In the genomic region with DNA sequence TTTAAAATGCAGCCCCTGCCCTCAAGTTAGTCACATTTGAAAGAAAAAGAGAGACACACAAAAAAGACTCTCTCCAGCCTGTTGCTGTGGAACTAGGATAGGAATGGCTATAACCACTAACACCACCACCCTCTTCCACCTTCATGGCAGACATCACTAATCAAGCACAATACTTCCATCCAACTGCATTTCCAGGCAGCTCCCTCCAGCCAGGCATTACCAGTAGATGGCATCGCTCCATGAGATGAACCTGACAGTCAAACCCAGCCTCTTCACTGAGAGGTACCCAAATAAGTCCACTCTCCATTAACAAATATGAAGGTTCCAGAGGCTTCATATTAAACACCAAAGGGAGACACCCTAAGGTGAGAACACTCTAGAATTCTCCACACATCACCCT, we compare ENCODE assay signal across 12 cellular contexts. TPM values are rescaled to one million over a fixed set of nuclear protein-coding genes. Genes with fewer than 3 reads are reported as not detected.
DNase-seq lines count a peak whose midpoint lies in the region; FAIRE-seq and TF ChIP-seq lines count a peak whose summit lies in the region.
"Had no signal": no experiment of that assay in that cellular context is flagged by ENCODE, and none has a peak within 500 bp of the region (broad histone marks: within the 10 kb centered on the region; RNA-seq: fewer than 3 reads in every experiment).

No MANE protein-coding gene starts in this region.

- H3K79me1 ChIP-seq in H1 (ENCODE audit: low read depth, low read length), result no peaks in the 10 kb centered on the region

- H3K14ac ChIP-seq in H1 (ENCODE audit: insufficient read length), result no peak overlapping the region

- H3K4me1 ChIP-seq in BE2C (no peaks in the 10 kb centered on the region), H1 (replicated peaks in 1 of 4; ENCODE audit: control insufficient read depth in 3 of 4, insufficient read depth in 4 of 4, low read length in 3 of 4) (peaks cover 0 to 4% (median 0%) of the 10 kb centered on the region in 4 experiments; a peak in 3 of 7 replicates)

- no peak overlapping the region for H3K9ac ChIP-seq in H1 (replicated peaks in 1 of 4; ENCODE audit: extremely low read depth in 1 of 4, low read depth in 3 of 4, low read length in 3 of 4)

- no peak for TF ChIP-seq POLR2A in H1 (IDR thresholded peaks at IDR 0.05; ENCODE audit: control extremely low read depth in 1 of 2, low read depth in 2 of 2, low read length in 2 of 2)

- no peak overlapping the region for H3K4ac ChIP-seq in H1 (replicated peaks; ENCODE audit: insufficient read length, low read depth, low read length)

- WGBS in H1 (ENCODE audit: extremely low coverage in 1 of 2, insufficient coverage in 1 of 2, insufficient read length in 1 of 2, insufficient replicate concordance in 2 of 2, low coverage in 1 of 2, low lambda C conversion rate in 2 of 2, missing lambda C conversion rate in 1 of 2), 2 experiments, result 94% methylated on average over 1 of the region's 1 CpG; no CpG with 5 or more reads in 1 of the 2 experiments

- no peak overlapping the region for H2BK120ac ChIP-seq in H1 (replicated peaks; ENCODE audit: low read depth, low read length)

- no peak overlapping the region for H2AK5ac ChIP-seq in H1 (ENCODE audit: low read depth, low read length)

- no peak overlapping the region for H4K5ac ChIP-seq in H1 (ENCODE audit: insufficient read length, low read depth, low read length)

- H2BK15ac ChIP-seq in H1 (ENCODE audit: low read length), result no peak overlapping the region

- H3K56ac ChIP-seq in H1 (replicated peaks; ENCODE audit: insufficient read length, low read depth, low read length), result no peak overlapping the region

- H3K18ac ChIP-seq in H1 (ENCODE audit: extremely low read depth, low read length), result no peak overlapping the region

- POLR2A ChIA-PET in H1 (lab: Charles Lee; ENCODE audit: partially characterized antibody), result interaction anchor here (0.6 to 1.4 kb wide), 4 partner anchors 12 to 111 kb away, joined by 3 read pairs; no protein-coding TSS in a partner anchor

- no peak overlapping the region for H2AFZ ChIP-seq in H1 (ENCODE audit: low read length)

- CTCF ChIA-PET in H1 (lab: Charles Lee; ENCODE audit: partially characterized antibody), result interaction anchor here (0.9 to 2.3 kb wide), 8 partner anchors 9 to 553 kb away, joined by 3 to 8 read pairs (median 4); no protein-coding TSS in a partner anchor

- no peak overlapping the region for H2BK5ac ChIP-seq in H1 (ENCODE audit: low read depth, low read length)

- no peaks in the 10 kb centered on the region for H4K20me1 ChIP-seq in H1 (replicated peaks in 1 of 2; ENCODE audit: control insufficient read depth in 1 of 2, insufficient read depth in 2 of 2, low read length in 2 of 2)

- no peak overlapping the region for H2BK12ac ChIP-seq in H1 (ENCODE audit: low read depth, low read length)

- no peaks in the 10 kb centered on the region for H3K36me3 ChIP-seq in BE2C
- H3K36me3 ChIP-seq in H1 (ENCODE audit: control insufficient read depth in 2 of 4, insufficient read depth in 4 of 4, low read length in 3 of 4), result peaks cover 0 to 6% (median 0%) of the 10 kb centered on the region in 4 experiments; a peak in 3 of 8 replicates
- H3K36me3 ChIP-seq in MG63, result no peaks in the 10 kb centered on the region
- H3K36me3 ChIP-seq: SJSA1 had no signal

- H3K4me3 ChIP-seq in BE2C (ENCODE audit: low read depth, low read length), result no peak overlapping the region
- no peak overlapping the region for H3K4me3 ChIP-seq in H1 (ENCODE audit: extremely low read depth in 1 of 4, insufficient read depth in 2 of 4, low read depth in 3 of 4, low read length in 4 of 4)
- H3K4me3 ChIP-seq in MG63, result no peak overlapping the region
- H3K4me3 ChIP-seq: SJSA1, skin epidermis had no signal

- peak in 1 of 2 experiments; percentile 22; a peak in 1 of 4 replicates for TF ChIP-seq RAD21 in H1 (IDR thresholded peaks at IDR 0.05 in 1 of 2, conservative IDR thresholded peaks at IDR 0.05 in 1 of 2; ENCODE audit: low read depth in 2 of 2, low read length in 2 of 2)

- no peaks in the 10 kb centered on the region for H3K79me2 ChIP-seq in H1 (ENCODE audit: control insufficient read depth in 1 of 2, insufficient read depth in 2 of 2, low read length in 2 of 2)

- no peak for DNase-seq in BE2C
- peak; percentile 13 for DNase-seq in GDM1 (lab: John Stamatoyannopoulos, UW)
- DNase-seq in NCI-H526 treated with DMSO at 0.1 percent for 48 hours (lab: John Stamatoyannopoulos, UW), result peak; percentile 1
- DNase-seq in H1 (ENCODE audit: low read depth in 1 of 2, low spot score in 2 of 2), result no peak
- no peak for DNase-seq in NCI-H1930 (lab: John Stamatoyannopoulos, UW)
- DNase-seq in MG63, result no peak
- DNase-seq in HK-2 (ENCODE audit: unreplicated experiment), result no peak
- no peak for DNase-seq in activated gamma-delta T cell treated with Interleukin-2 at 50 U/mL for 16 hours
- DNase-seq: activated CD4-positive, alpha-beta T cell treated with anti-CD3 and anti-CD28 coated beads, Interleukin-2, amount 50 U/mL, for 4 hours; foreskin melanocyte had no signal

- H3K27me3 ChIP-seq in BE2C (no peaks in the 10 kb centered on the region), H1 (replicated peaks in 1 of 4; ENCODE audit: control insufficient read depth in 3 of 4, extremely low read depth in 1 of 4, insufficient read depth in 3 of 4, low read length in 3 of 4) (no peaks in the 10 kb centered on the region), MG63 (no peaks in the 10 kb centered on the region)
- H3K27me3 ChIP-seq: SJSA1 had no signal

- no peak overlapping the region for H3K23ac ChIP-seq in H1 (ENCODE audit: insufficient read length)

- no peak for TF ChIP-seq EP300 in H1 (IDR thresholded peaks at IDR 0.05; ENCODE audit: borderline replicate concordance in 1 of 2, low read depth in 2 of 2, low read length in 2 of 2)

- H3K23me2 ChIP-seq in H1 (ENCODE audit: low read depth, low read length), result no peaks in the 10 kb centered on the region

- no peak overlapping the region for H2BK20ac ChIP-seq in H1 (ENCODE audit: low read length)

- H3K4me2 ChIP-seq in H1 (ENCODE audit: insufficient read depth in 1 of 2, low read depth in 2 of 2, low read length in 2 of 2), result no peak overlapping the region

- no peak overlapping the region for H4K91ac ChIP-seq in H1 (replicated peaks; ENCODE audit: insufficient read length, low read length)

- peak; percentile 28 for TF ChIP-seq CTCF in BE2C (IDR thresholded peaks at IDR 0.05; ENCODE audit: low read depth, low read length)
- peak in 2 of 3 experiments; percentile 7 to 29; a peak in 2 of 4 replicates for TF ChIP-seq CTCF in H1 (IDR thresholded peaks at IDR 0.05; ENCODE audit: control extremely low read depth in 1 of 3, insufficient read depth in 1 of 3, low read depth in 1 of 3, low read length in 3 of 3)

- H3K9me3 ChIP-seq in BE2C (no peaks in the 10 kb centered on the region), H1 (ENCODE audit: insufficient read depth in 2 of 2, low read depth in 1 of 2, low read length in 1 of 2) (peaks cover 0 to 4% of the 10 kb centered on the region in 2 experiments; a peak in 2 of 4 replicates), MG63 (no peaks in the 10 kb centered on the region)
- H3K9me3 ChIP-seq: SJSA1 had no signal

- no peak overlapping the region for H3K27ac ChIP-seq in H1 (ENCODE audit: low read depth, low read length)
- H3K27ac ChIP-seq: SJSA1, skin epidermis had no signal

- peak; percentile 45 for FAIRE-seq in H1 (lab: Jason Lieb, UNC)

- no peak overlapping the region; the same call in 1 of the 2 replicates for H4K8ac ChIP-seq in H1 (ENCODE audit: extremely low read depth, insufficient read depth, low read length)

TF ChIP-seq in H1, 55 proteins besides CTCF, POLR2A, EP300 and RAD21 (continues in another document):
- TF ChIP-seq EGR1 (IDR thresholded peaks at IDR 0.05; ENCODE audit: borderline replicate concordance, low read depth, low read length) (no peak), SRF (IDR thresholded peaks at IDR 0.05; ENCODE audit: low read depth, low read length) (peak; percentile 83)

RNA-seq across cellular contexts. Expression of a gene that starts 24.4 kb away (rescaled TPM):
- 0.82 TPM for polyA plus RNA-seq in BE2C (2012; ENCODE audit: insufficient read depth, insufficient read length, low read depth)
- 11.2 and 11.3 TPM in 2 replicates for total RNA-seq in H1 (2021; fragmentation: NEBNext Ultra II Directional; extraction: Animal tissue kit (Norgen Biotek cat#: 25700))
- 19.1 and 26.9 TPM in 2 replicates for polyA plus RNA-seq in H1 (2011; rRNA removed)
- polyA plus RNA-seq in H1 (2011; cell fraction: cytosol; rRNA removed), result 13.9 TPM
- polyA plus RNA-seq in H1 (2011; cell fraction: nucleus; rRNA removed), result 35.0 TPM
- 5.9 to 13.1 TPM (median 9.4 TPM) in 4 replicates for polyA plus RNA-seq in H1 (2012, experiment 1 of 2)
- 6.9 TPM for polyA plus RNA-seq in H1 (2012, experiment 2 of 2)
- polyA plus RNA-seq in H1 (2013, experiment 1 of 2), result 15.0 TPM
- 13.8 TPM for polyA plus RNA-seq in H1 (2013, experiment 2 of 2)
- 15.9 and 20.1 TPM in 2 replicates for polyA minus RNA-seq in H1 (2011; rRNA and poly(A)+ RNA removed)
- 5.6 TPM for polyA minus RNA-seq in H1 (2011; cell fraction: cytosol; rRNA and poly(A)+ RNA removed)
- 11.7 TPM for polyA minus RNA-seq in H1 (2011; cell fraction: nucleus; rRNA and poly(A)+ RNA removed)
- 8.7 and 11.6 TPM in 2 replicates for total RNA-seq in MG63 (2014; rRNA removed; shearing (Covaris generic); ENCODE audit: low replicate concordance)

RNA-seq across cellular contexts. Expression of a gene that starts 47.9 kb away (rescaled TPM):
- polyA plus RNA-seq in BE2C (2012; ENCODE audit: insufficient read depth, insufficient read length, low read depth), result 17.2 TPM
- 33.1 and 33.5 TPM in 2 replicates for total RNA-seq in H1 (2021; fragmentation: NEBNext Ultra II Directional; extraction: Animal tissue kit (Norgen Biotek cat#: 25700))
- 16.8 and 25.6 TPM in 2 replicates for polyA plus RNA-seq in H1 (2011; rRNA removed)
- polyA plus RNA-seq in H1 (2011; cell fraction: cytosol; rRNA removed), result 15.6 TPM
- 21.4 TPM for polyA plus RNA-seq in H1 (2011; cell fraction: nucleus; rRNA removed)
- 27.5 to 34.4 TPM (median 29.7 TPM) in 4 replicates for polyA plus RNA-seq in H1 (2012, experiment 1 of 2)
- 22.2 TPM for polyA plus RNA-seq in H1 (2012, experiment 2 of 2)
- polyA plus RNA-seq in H1 (2013, experiment 1 of 2), result 83.3 TPM
- polyA plus RNA-seq in H1 (2013, experiment 2 of 2), result 83.3 TPM
- polyA minus RNA-seq in H1 (2011; rRNA and poly(A)+ RNA removed), result 15.8 and 22.1 TPM in 2 replicates
- polyA minus RNA-seq in H1 (2011; cell fraction: cytosol; rRNA and poly(A)+ RNA removed), result 25.1 TPM
- 12.2 TPM for polyA minus RNA-seq in H1 (2011; cell fraction: nucleus; rRNA and poly(A)+ RNA removed)
- 5.2 and 6.8 TPM in 2 replicates for total RNA-seq in MG63 (2014; rRNA removed; shearing (Covaris generic); ENCODE audit: low replicate concordance)

Comparison
In these comparisons a context has a peak if more than half of its experiments do, and no peak if none do; other contexts are left out.
1. DNase-seq: peak in GDM1 (single experiment) and NCI-H526 treated with DMSO at 0.1 percent for 48 hours (single experiment); none in BE2C (single experiment), H1 (0 of 2), NCI-H1930 (0 of 2), MG63 (single experiment), HK-2 (single experiment) and activated gamma-delta T cell treated with Interleukin-2 at 50 U/mL for 16 hours (single experiment).